ENCODE assay signal across 1 cellular context in genomic region chr13:24419668-24420067, GRCh38.
A peak's percentile ranks its signal among the peaks of the same experiment; 100 is the strongest.
TF ChIP-seq lines count a peak whose summit lies in the region.

No MANE protein-coding gene starts in this region.

TF ChIP-seq in K562, 482 proteins besides CTCF, POLR2A, EP300 and RAD21:
- peak; percentile 74 to 88 for TF ChIP-seq FOXA3 (CRISPR knock-in tag; conservative IDR thresholded peaks at IDR 0.05 in 1 of 2, IDR thresholded peaks at IDR 0.05 in 1 of 2)
TF ChIP-seq in K562: peak in this region for 1; not testable (repeated sequence) for 481.
